ENCODE assay signal across 11 cellular contexts in genomic region chr10:132478341-132479023, GRCh38.
"Had no signal": no experiment of that assay in that cellular context is flagged by ENCODE, and none has a peak within 500 bp of the region (broad histone marks: within the 10 kb centered on the region; RNA-seq: fewer than 3 reads in every experiment).

No MANE protein-coding gene starts in this region.

- H3K9me3 ChIP-seq: ascending aorta, gastroesophageal sphincter, prostate gland, tibial artery had no signal

- H3K4me1 ChIP-seq: ascending aorta, prostate gland had no signal

- ATAC-seq: activated CD8-positive, alpha-beta memory T cell treated with anti-CD3 and anti-CD28 coated beads, Interleukin-2, amount 10 ng/mL, durations not matched to agents 7 days and 5 days; gastroesophageal sphincter; natural killer cell had no signal

- H3K27ac ChIP-seq: ascending aorta, epithelial cell of prostate, gastroesophageal sphincter, prostate gland, tibial artery had no signal

- H3K36me3 ChIP-seq: ascending aorta, gastroesophageal sphincter, prostate gland, tibial artery had no signal

- H3K4me3 ChIP-seq: ascending aorta, gastroesophageal sphincter, prostate gland, tibial artery had no signal

- DNase-seq: activated CD4-positive, alpha-beta T cell treated with anti-CD3 and anti-CD28 coated beads, Interleukin-2, amount 50 U/mL, for 4 hours; activated CD8-positive, alpha-beta memory T cell treated with anti-CD3 and anti-CD28 coated beads, Interleukin-2, amount 10 ng/mL, durations not matched to agents 7 days and 5 days; activated naive CD4-positive, alpha-beta T cell; activated T-cell treated with anti-CD3 and anti-CD28 coated beads, Interleukin-2, amount 50 U/mL, for 48 hours; natural killer cell; nucleus accumbens had no signal

- H3K27me3 ChIP-seq: gastroesophageal sphincter had no signal
